8 cellular contexts compared by ENCODE assay signal in the genomic region with DNA sequence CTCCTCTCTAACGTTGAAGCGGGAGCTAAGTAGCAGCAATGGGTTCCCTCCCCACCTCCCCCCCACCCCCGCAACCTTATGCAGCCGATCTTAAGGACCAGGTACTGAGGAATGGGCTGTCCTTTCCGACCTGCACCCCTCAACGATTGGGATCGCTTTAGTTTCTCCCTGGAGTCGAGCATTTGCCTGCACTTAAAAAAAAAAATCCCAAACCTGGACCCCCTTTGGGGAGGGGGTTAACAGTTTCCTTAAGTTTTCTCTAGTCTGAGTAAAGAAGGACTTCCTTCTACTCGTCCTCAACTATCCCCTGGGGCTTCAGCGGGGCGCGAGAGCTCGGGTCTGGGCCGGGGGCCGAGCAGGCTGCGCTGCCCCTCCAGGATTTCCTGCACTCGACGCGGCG. TPM values are rescaled to one million over a fixed set of nuclear protein-coding genes. Genes with fewer than 3 reads are reported as not detected.
DNase-seq lines count a peak whose midpoint lies in the region; ATAC-seq, FAIRE-seq and TF ChIP-seq lines count a peak whose summit lies in the region.

No MANE protein-coding gene starts in this region.

- H3K4me3 ChIP-seq in A549 (peak overlapping the region; percentile 61), GM23248 (peak overlapping the region; percentile 58), ascending aorta (peak overlapping the region; percentile 45 to 63)

- no peak for TF ChIP-seq EP300 in A549 (IDR thresholded peaks at IDR 0.05)

- H3K4me1 Mint-ChIP-seq in mesothelial cell of epicardium = peaks cover 17% of the 10 kb centered on the region

- no peak overlapping the region for H3K27ac Mint-ChIP-seq in mesothelial cell of epicardium

- DNase-seq in A549 (ENCODE audit: low read depth in 1 of 2, low spot score in 1 of 2) = no peak
- DNase-seq in GM23248 = no peak
- no peak for DNase-seq in ascending aorta (ENCODE audit: low spot score in 2 of 2)
- DNase-seq in mesothelial cell of epicardium (ENCODE audit: low spot score in 2 of 2, unreplicated experiment in 2 of 2) = no peak
- DNase-seq in NCI-H2227 (lab: John Stamatoyannopoulos, UW; ENCODE audit: unreplicated experiment) = no peak
- DNase-seq in dedifferentiated amniotic fluid mesenchymal stem cell (ENCODE audit: extremely low spot score) = no peak
- DNase-seq in H54 (ENCODE audit: insufficient read length, low spot score) = no peak
- no peak for DNase-seq in frontal cortex (ENCODE audit: low spot score in 2 of 2)

- H3K4me1 ChIP-seq in A549 (peaks cover 8% of the 10 kb centered on the region), GM23248 (ENCODE audit: insufficient read depth) (no peaks in the 10 kb centered on the region), ascending aorta (no peaks in the 10 kb centered on the region)

- H2AFZ ChIP-seq in GM23248 = no peak overlapping the region

- no peaks in the 10 kb centered on the region for H3K36me3 ChIP-seq in GM23248 (ENCODE audit: low read depth)
- H3K36me3 ChIP-seq in ascending aorta = no peaks in the 10 kb centered on the region

- no peaks in the 10 kb centered on the region for H4K20me1 ChIP-seq in GM23248 (ENCODE audit: insufficient read depth)

- TF ChIP-seq CTCF in A549 (IDR thresholded peaks at IDR 0.05) (no peak), ascending aorta (IDR thresholded peaks at IDR 0.05) (no peak), mesothelial cell of epicardium (IDR thresholded peaks at IDR 0.05; ENCODE audit: unreplicated experiment) (no peak)

- H3K9me3 ChIP-seq in A549 (no peaks in the 10 kb centered on the region), GM23248 (ENCODE audit: low read depth) (no peaks in the 10 kb centered on the region), ascending aorta (no peaks in the 10 kb centered on the region)

- no peak overlapping the region for H3K9ac ChIP-seq in GM23248

- ATAC-seq in A549 = no peak

- in situ Hi-C loops in GM23248 (cut with MboI) = no loop called here

- FAIRE-seq in A549 (lab: Jason Lieb, UNC) (no peak), H54 (lab: Jason Lieb, UNC) (no peak), frontal cortex (lab: Jason Lieb, UNC) (no peak)

- no peak; the same call in 1 of the 2 replicates for TF ChIP-seq POLR2A in A549 (IDR thresholded peaks at IDR 0.05; ENCODE audit: low read length)
- no peak for TF ChIP-seq POLR2A in H54 (IDR thresholded peaks at IDR 0.05; ENCODE audit: low read depth, low read length)

- intact Hi-C loops in ascending aorta (cut with DNase I) = no loop called here

- no peaks in the 10 kb centered on the region for H3K79me2 ChIP-seq in GM23248 (ENCODE audit: insufficient read depth)

- no peaks in the 10 kb centered on the region for H3F3A ChIP-seq in GM23248 (ENCODE audit: insufficient read depth)

- no peaks in the 10 kb centered on the region for H3K9me2 ChIP-seq in GM23248 (ENCODE audit: insufficient read depth)

- POLR2A ChIA-PET in A549 (lab: Yijun Ruan, JAX) = interaction anchor here (0.9 to 2.4 kb wide), 3 partner anchors 25 to 51 kb away, joined by 3 to 8 read pairs (median 5); a partner anchor contains a TSS

- TF ChIP-seq RAD21 in A549 (conservative IDR thresholded peaks at IDR 0.05 in 1 of 2, IDR thresholded peaks at IDR 0.05 in 1 of 2) = no peak

- peaks cover 7% of the 10 kb centered on the region for H3K27me3 Mint-ChIP-seq in mesothelial cell of epicardium (ENCODE audit: low read depth)

- H3K9me3 Mint-ChIP-seq in mesothelial cell of epicardium = peaks cover 12% of the 10 kb centered on the region

- H3K27ac ChIP-seq in A549 (peak overlapping the region; percentile 86 to 88), GM23248 (no peak overlapping the region), ascending aorta (peak overlapping the region in 1 of 2 donors; percentile 40)

- CTCF ChIA-PET in A549 (lab: Yijun Ruan, JAX) = interaction anchor here (0.7 to 1.2 kb wide), 3 partner anchors 11 to 316 kb away, joined by 3 to 4 read pairs (median 3); no protein-coding TSS in a partner anchor

- H3K27me3 ChIP-seq in GM23248 (replicated peaks; ENCODE audit: insufficient read depth) (no peaks in the 10 kb centered on the region), ascending aorta (no peaks in the 10 kb centered on the region)

- peak overlapping the region; percentile 99 for H3K4me2 ChIP-seq in A549
- peak overlapping the region; percentile 53 for H3K4me2 ChIP-seq in GM23248 (ENCODE audit: unreplicated experiment)

- peak overlapping the region; percentile 64 for H3K4me3 Mint-ChIP-seq in mesothelial cell of epicardium

- WGBS in A549 (ENCODE audit: missing lambda C conversion rate) = 50% methylated on average over 7 of the region's 20 CpGs
- 0 to 4% methylated on average over 5 to 20 of the region's 20 CpGs for WGBS in GM23248 (ENCODE audit: low coverage in 1 of 2, low lambda C conversion rate in 2 of 2, missing lambda C conversion rate in 2 of 2), 2 experiments

- H3K36me3 Mint-ChIP-seq in mesothelial cell of epicardium = peaks cover 3% of the 10 kb centered on the region

TF ChIP-seq in A549, 52 proteins besides CTCF, POLR2A, EP300 and RAD21 (continues in another document):
- TF ChIP-seq HOXB5 (CRISPR knock-in tag; IDR thresholded peaks at IDR 0.05) (no peak), NPAS2 (CRISPR knock-in tag; IDR thresholded peaks at IDR 0.05; ENCODE audit: borderline replicate concordance) (no peak), POLR2AphosphoS2 (conservative IDR thresholded peaks at IDR 0.05; ENCODE audit: low read length) (no peak), NR3C1 (IDR thresholded peaks at IDR 0.05) (no peak), HDAC2 (IDR thresholded peaks at IDR 0.05) (no peak), CBX8 (IDR thresholded peaks at IDR 0.05) (no peak)
- TF ChIP-seq, protein P1, sequence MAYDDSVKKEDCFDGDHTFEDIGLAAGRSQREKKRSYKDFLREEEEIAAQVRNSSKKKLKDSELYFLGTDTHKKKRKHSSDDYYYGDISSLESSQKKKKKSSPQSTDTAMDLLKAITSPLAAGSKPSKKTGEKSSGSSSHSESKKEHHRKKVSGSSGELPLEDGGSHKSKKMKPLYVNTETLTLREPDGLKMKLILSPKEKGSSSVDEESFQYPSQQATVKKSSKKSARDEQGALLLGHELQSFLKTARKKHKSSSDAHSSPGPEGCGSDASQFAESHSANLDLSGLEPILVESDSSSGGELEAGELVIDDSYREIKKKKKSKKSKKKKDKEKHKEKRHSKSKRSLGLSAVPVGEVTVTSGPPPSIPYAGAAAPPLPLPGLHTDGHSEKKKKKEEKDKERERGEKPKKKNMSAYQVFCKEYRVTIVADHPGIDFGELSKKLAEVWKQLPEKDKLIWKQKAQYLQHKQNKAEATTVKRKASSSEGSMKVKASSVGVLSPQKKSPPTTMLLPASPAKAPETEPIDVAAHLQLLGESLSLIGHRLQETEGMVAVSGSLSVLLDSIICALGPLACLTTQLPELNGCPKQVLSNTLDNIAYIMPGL (CRISPR knock-in tag; IDR thresholded peaks at IDR 0.05; ENCODE audit: borderline replicate concordance) = no peak
- TF ChIP-seq, protein P2, sequence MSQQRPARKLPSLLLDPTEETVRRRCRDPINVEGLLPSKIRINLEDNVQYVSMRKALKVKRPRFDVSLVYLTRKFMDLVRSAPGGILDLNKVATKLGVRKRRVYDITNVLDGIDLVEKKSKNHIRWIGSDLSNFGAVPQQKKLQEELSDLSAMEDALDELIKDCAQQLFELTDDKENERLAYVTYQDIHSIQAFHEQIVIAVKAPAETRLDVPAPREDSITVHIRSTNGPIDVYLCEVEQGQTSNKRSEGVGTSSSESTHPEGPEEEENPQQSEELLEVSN (IDR thresholded peaks at IDR 0.05; ENCODE audit: borderline replicate concordance, low read depth) = no peak
- TF ChIP-seq, protein P3, sequence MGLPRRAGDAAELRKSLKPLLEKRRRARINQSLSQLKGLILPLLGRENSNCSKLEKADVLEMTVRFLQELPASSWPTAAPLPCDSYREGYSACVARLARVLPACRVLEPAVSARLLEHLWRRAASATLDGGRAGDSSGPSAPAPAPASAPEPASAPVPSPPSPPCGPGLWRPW (IDR thresholded peaks at IDR 0.05) = no peak
- TF ChIP-seq, protein P4, sequence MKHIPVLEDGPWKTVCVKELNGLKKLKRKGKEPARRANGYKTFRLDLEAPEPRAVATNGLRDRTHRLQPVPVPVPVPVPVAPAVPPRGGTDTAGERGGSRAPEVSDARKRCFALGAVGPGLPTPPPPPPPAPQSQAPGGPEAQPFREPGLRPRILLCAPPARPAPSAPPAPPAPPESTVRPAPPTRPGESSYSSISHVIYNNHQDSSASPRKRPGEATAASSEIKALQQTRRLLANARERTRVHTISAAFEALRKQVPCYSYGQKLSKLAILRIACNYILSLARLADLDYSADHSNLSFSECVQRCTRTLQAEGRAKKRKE (CRISPR knock-in tag; IDR thresholded peaks at IDR 0.05; ENCODE audit: low read depth) = no peak

RNA-seq across cellular contexts. Expression of a gene that starts 25.7 kb away (rescaled TPM):
- polyA plus RNA-seq in A549 (2011; rRNA removed) (1.4 and 2.3 TPM in 2 replicates), A549 (2017; fragmentation: RNase III; extraction: RNeasy Plus Mini Kit Qiagen cat#74134 plus additional on column Dnase treatment) (4.8 to 6.3 TPM (median 6.1 TPM) in 3 replicates), GM23248 (2016; fragmentation: Nextera tagmentation; extraction: Ambion mirVana) (4.4 and 6.0 TPM in 2 replicates)
- polyA plus RNA-seq in A549 (2012; cell fraction: cytosol; rRNA removed) = 1.7 and 2.5 TPM in 2 replicates
- polyA plus RNA-seq in A549 (2012; cell fraction: nucleus; rRNA removed) = 5.6 and 5.7 TPM in 2 replicates
- 3.1 and 5.9 TPM in 2 replicates for polyA minus RNA-seq in A549 (2011; rRNA and poly(A)+ RNA removed)
- 0.38 and 1.7 TPM in 2 replicates for total RNA-seq in GM23248 (2014; rRNA removed; shearing (Covaris generic))
- total RNA-seq in ascending aorta (10.3 TPM), mesothelial cell of epicardium (27.7 to 28.9 TPM (median 28.0 TPM) in 3 replicates), frontal cortex (2.0 TPM)

RNA-seq across cellular contexts. Expression of a gene that starts 50.8 kb away (rescaled TPM):
- polyA plus RNA-seq in A549 (2011; rRNA removed) = 36.5 and 47.3 TPM in 2 replicates
- 14.4 and 16.5 TPM in 2 replicates for polyA plus RNA-seq in A549 (2012; cell fraction: cytosol; rRNA removed)
- polyA plus RNA-seq in A549 (2012; cell fraction: nucleus; rRNA removed) = 9.4 and 14.7 TPM in 2 replicates
- polyA plus RNA-seq in A549 (2017; fragmentation: RNase III; extraction: RNeasy Plus Mini Kit Qiagen cat#74134 plus additional on column Dnase treatment) = 35.6 to 39.9 TPM (median 38.7 TPM) in 3 replicates
- 15.4 and 20.6 TPM in 2 replicates for polyA minus RNA-seq in A549 (2011; rRNA and poly(A)+ RNA removed)
- total RNA-seq in GM23248 (2014; rRNA removed; shearing (Covaris generic)) = 15.9 and 17.7 TPM in 2 replicates
- 13.3 and 13.8 TPM in 2 replicates for polyA plus RNA-seq in GM23248 (2016; fragmentation: Nextera tagmentation; extraction: Ambion mirVana)
- total RNA-seq in ascending aorta = 1.1 TPM
- total RNA-seq in mesothelial cell of epicardium = 19.2 to 20.4 TPM (median 19.2 TPM) in 3 replicates
- 11.0 TPM for total RNA-seq in frontal cortex
